In genomic region chr1:20634065-20634593, GRCh38 we compare ENCODE assay signal across 8 cellular contexts. TPM values are rescaled to one million over a fixed set of nuclear protein-coding genes. Genes with fewer than 3 reads are reported as not detected.
DNase-seq lines count a peak whose midpoint lies in the region; ATAC-seq and TF ChIP-seq lines count a peak whose summit lies in the region.

No MANE protein-coding gene starts in this region.

- peak overlapping the region; percentile 44 for H3K27ac ChIP-seq in WERI-Rb-1
- peak overlapping the region; percentile 90 for H3K27ac ChIP-seq in skeletal muscle tissue (ENCODE audit: low read depth, low read length)

- peak overlapping the region; percentile 62 for H3K4me3 ChIP-seq in WERI-Rb-1 (ENCODE audit: low read depth, low read length)
- H3K4me3 ChIP-seq in foreskin fibroblast (ENCODE audit: low read depth in 1 of 2, low read length in 2 of 2): peak overlapping the region; percentile 76 to 90
- peak overlapping the region; percentile 79 to 97 (median 82) for H3K4me3 ChIP-seq in skeletal muscle tissue (ENCODE audit: low read length in 3 of 3)

- H3K27me3 ChIP-seq in WERI-Rb-1 (ENCODE audit: insufficient read depth, low read depth, severe bottlenecking) (no peaks in the 10 kb centered on the region), skeletal muscle tissue (ENCODE audit: control insufficient read depth in 3 of 3, insufficient read depth in 3 of 3, low read length in 3 of 3) (no peaks in the 10 kb centered on the region)

- ATAC-seq in activated CD8-positive, alpha-beta memory T cell treated with anti-CD3 and anti-CD28 coated beads, Interleukin-2, amount 10 ng/mL, durations not matched to agents 7 days and 5 days: peak; percentile 26
- no peak for ATAC-seq in GM18873 (IDR thresholded peaks at IDR 0.05; ENCODE audit: low FRiP score, unreplicated experiment)

- peak overlapping the region; percentile 78 for H3K4me3 Mint-ChIP-seq in activated CD8-positive, alpha-beta memory T cell treated with anti-CD3 and anti-CD28 coated beads, Interleukin-2, amount 10 ng/mL, durations not matched to agents 7 days and 5 days

- peak; percentile 47 for DNase-seq in activated CD8-positive, alpha-beta memory T cell treated with anti-CD3 and anti-CD28 coated beads, Interleukin-2, amount 10 ng/mL, durations not matched to agents 7 days and 5 days
- DNase-seq in activated CD8-positive, alpha-beta memory T cell treated with anti-CD3 and anti-CD28 coated beads, Interleukin-2, amount 50 U/mL, for 48 hours: no peak
- DNase-seq in WERI-Rb-1 (no peak), foreskin fibroblast (no peak), NCI-H1930 (lab: John Stamatoyannopoulos, UW) (no peak)
- no peak for DNase-seq in effector CD4-positive, alpha-beta T cell

- no peaks in the 10 kb centered on the region for H3K36me3 Mint-ChIP-seq in activated CD8-positive, alpha-beta memory T cell treated with anti-CD3 and anti-CD28 coated beads, Interleukin-2, amount 10 ng/mL, durations not matched to agents 7 days and 5 days

- H3K27me3 Mint-ChIP-seq in activated CD8-positive, alpha-beta memory T cell treated with anti-CD3 and anti-CD28 coated beads, Interleukin-2, amount 10 ng/mL, durations not matched to agents 7 days and 5 days: peaks cover 9% of the 10 kb centered on the region

- H3K9me3 Mint-ChIP-seq in activated CD8-positive, alpha-beta memory T cell treated with anti-CD3 and anti-CD28 coated beads, Interleukin-2, amount 10 ng/mL, durations not matched to agents 7 days and 5 days (ENCODE audit: low read depth): no peaks in the 10 kb centered on the region

- peak overlapping the region; percentile 89 to 97 (median 94) for H3K9ac ChIP-seq in skeletal muscle tissue (ENCODE audit: low read depth in 1 of 3, low read length in 3 of 3)

- H3K4me1 Mint-ChIP-seq in activated CD8-positive, alpha-beta memory T cell treated with anti-CD3 and anti-CD28 coated beads, Interleukin-2, amount 10 ng/mL, durations not matched to agents 7 days and 5 days: peaks cover 11% of the 10 kb centered on the region

- peak overlapping the region; percentile 72 for H3K27ac Mint-ChIP-seq in activated CD8-positive, alpha-beta memory T cell treated with anti-CD3 and anti-CD28 coated beads, Interleukin-2, amount 10 ng/mL, durations not matched to agents 7 days and 5 days

- peaks cover 8 to 16% (median 13%) of the 10 kb centered on the region in 3 donors for H3K4me1 ChIP-seq in skeletal muscle tissue (ENCODE audit: control insufficient read depth in 3 of 3, insufficient read depth in 3 of 3, low read length in 3 of 3)

- H3K36me3 ChIP-seq in WERI-Rb-1: peaks cover 7% of the 10 kb centered on the region
- H3K36me3 ChIP-seq in skeletal muscle tissue (ENCODE audit: control insufficient read depth in 3 of 3, insufficient read depth in 3 of 3, low read length in 3 of 3): peaks cover 21 to 24% (median 23%) of the 10 kb centered on the region in 3 donors

- TF ChIP-seq CTCF in WERI-Rb-1 (IDR thresholded peaks at IDR 0.05; ENCODE audit: low read depth, low read length) (no peak), foreskin fibroblast (IDR thresholded peaks at IDR 0.05; ENCODE audit: low read depth, low read length) (no peak)

- no peaks in the 10 kb centered on the region for H3K9me3 ChIP-seq in WERI-Rb-1 (ENCODE audit: severe bottlenecking)
- H3K9me3 ChIP-seq in skeletal muscle tissue (ENCODE audit: control insufficient read depth in 3 of 3, low read length in 3 of 3): no peaks in the 10 kb centered on the region

- CTCF ChIA-PET in activated CD8-positive, alpha-beta memory T cell treated with anti-CD3 and anti-CD28 coated beads, Interleukin-2, amount 10 ng/mL, durations not matched to agents 7 days and 5 days (lab: Charles Lee): interaction anchor here (0.6 to 5.5 kb wide), 27 partner anchors 8 to 1406 kb away, joined by 3 to 39 read pairs (median 5); partner anchors contain the start of genes DDOST, HP1BP3 and MUL1

RNA-seq across cellular contexts. Expression of gene PINK1, which starts 0.9 kb away (rescaled TPM):
- 1 to 10 TPM; 3.7 to 5.3 TPM for total RNA-seq in activated CD8-positive, alpha-beta memory T cell treated with anti-CD3 and anti-CD28 coated beads, Interleukin-2, amount 10 ng/mL, durations not matched to agents 7 days and 5 days
- total RNA-seq in skeletal muscle tissue: 56.4 TPM

RNA-seq across cellular contexts. Expression of gene DDOST, which starts 27.0 kb away (rescaled TPM):
- total RNA-seq in activated CD8-positive, alpha-beta memory T cell treated with anti-CD3 and anti-CD28 coated beads, Interleukin-2, amount 10 ng/mL, durations not matched to agents 7 days and 5 days: 100 to 1,000 TPM; 137 to 170 TPM
- total RNA-seq in skeletal muscle tissue: 146 TPM

RNA-seq across cellular contexts. Expression of gene CDA, which starts 45.2 kb away (rescaled TPM):
- not detected for total RNA-seq in activated CD8-positive, alpha-beta memory T cell treated with anti-CD3 and anti-CD28 coated beads, Interleukin-2, amount 10 ng/mL, durations not matched to agents 7 days and 5 days
- total RNA-seq in skeletal muscle tissue: not detected
